9 cellular contexts compared by ENCODE assay signal in the genomic region with DNA sequence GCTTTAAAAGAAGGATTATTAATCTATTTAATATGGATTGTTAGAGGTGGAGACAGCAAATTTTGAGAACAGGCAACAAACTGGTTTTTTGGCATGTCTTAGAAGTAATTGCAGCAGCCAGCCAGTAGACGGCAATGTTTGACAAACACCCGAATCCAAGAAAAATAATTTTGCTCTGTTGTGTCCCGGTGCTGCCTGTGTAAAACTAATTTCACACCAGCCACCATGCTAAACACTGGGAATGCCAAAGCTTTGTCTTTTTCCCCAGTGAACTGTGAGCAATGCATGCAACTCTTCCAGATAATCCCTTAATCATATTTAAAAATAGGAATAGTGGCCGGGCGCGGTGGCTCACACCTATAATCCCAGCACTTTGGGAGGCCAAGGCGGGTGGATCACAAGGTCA. TPM values are rescaled to one million over a fixed set of nuclear protein-coding genes. Genes with fewer than 3 reads are reported as not detected.
DNase-seq lines count a peak whose midpoint lies in the region; ATAC-seq, FAIRE-seq and TF ChIP-seq lines count a peak whose summit lies in the region.
"Had no signal": no experiment of that assay in that cellular context is flagged by ENCODE, and none has a peak within 500 bp of the region (broad histone marks: within the 10 kb centered on the region; RNA-seq: fewer than 3 reads in every experiment).

No MANE protein-coding gene starts in this region.

- H3K4me2 ChIP-seq in DND-41 (ENCODE audit: insufficient read depth, low read length) (no peak overlapping the region), GM23338 (no peak overlapping the region)

- H3K79me2 ChIP-seq in DND-41 (ENCODE audit: insufficient read depth, low read length), result no peaks in the 10 kb centered on the region
- no peaks in the 10 kb centered on the region for H3K79me2 ChIP-seq in GM23338 (replicated peaks; ENCODE audit: insufficient read depth)

- no peaks in the 10 kb centered on the region for H3K9me2 ChIP-seq in GM23338 (ENCODE audit: insufficient read depth)

- TF ChIP-seq POLR2A in tibial nerve (IDR thresholded peaks at IDR 0.05), result no peak

- WGBS in tibial nerve, 2 donors, result 53 to 56% methylated on average over 7 of the region's 7 CpGs

- no peaks in the 10 kb centered on the region for H3K27me3 Mint-ChIP-seq in GM23338 (ENCODE audit: insufficient read depth, low read depth, poor library complexity)
- H3K27me3 Mint-ChIP-seq: naive thymus-derived CD8-positive, alpha-beta T cell had no signal

- H3K36me3 Mint-ChIP-seq in GM23338 (ENCODE audit: low read depth), result no peaks in the 10 kb centered on the region
- H3K36me3 Mint-ChIP-seq: naive thymus-derived CD8-positive, alpha-beta T cell had no signal

- no peaks in the 10 kb centered on the region for H3K9me3 Mint-ChIP-seq in GM23338
- H3K9me3 Mint-ChIP-seq: naive thymus-derived CD8-positive, alpha-beta T cell had no signal

- H3K27me3 ChIP-seq in A673 (replicated peaks; ENCODE audit: insufficient read depth, low read depth, low read length, poor library complexity), result no peaks in the 10 kb centered on the region
- H3K27me3 ChIP-seq in DND-41 (ENCODE audit: insufficient read depth, low read length, poor library complexity), result no peaks in the 10 kb centered on the region
- H3K27me3 ChIP-seq in GM23338 (ENCODE audit: insufficient read depth), result no peaks in the 10 kb centered on the region
- H3K27me3 ChIP-seq in tibial nerve, result no peaks in the 10 kb centered on the region

- no TSS peak for BruUV-seq in A673 (replicated peaks; lab: Mats Ljungman, UMichigan)

- TF ChIP-seq EP300 in tibial nerve (IDR thresholded peaks at IDR 0.05), result no peak

- peaks cover 11% of the 10 kb centered on the region for H3K4me1 Mint-ChIP-seq in GM23338
- H3K4me1 Mint-ChIP-seq: naive thymus-derived CD8-positive, alpha-beta T cell had no signal

- H3F3A ChIP-seq in GM23338 (replicated peaks; ENCODE audit: low read depth), result no peaks in the 10 kb centered on the region

- DNase-seq in A673 (ENCODE audit: low spot score) (peak; percentile 79), DND-41 (peak; percentile 22), GM23338 (ENCODE audit: low spot score) (peak; percentile 78), MV-4-11 (lab: John Stamatoyannopoulos, UW) (peak; percentile 11), amniotic epithelial cell (ENCODE audit: low read depth) (peak; percentile 50), tibial nerve (ENCODE audit: low spot score in 2 of 2) (no peak), omental fat pad (ENCODE audit: low spot score) (no peak)

- H2AFZ ChIP-seq in DND-41 (ENCODE audit: low read depth, low read length) (no peak overlapping the region), GM23338 (peak overlapping the region; percentile 7; the same call in 1 of the 2 replicates)

- H4K20me1 ChIP-seq in DND-41 (ENCODE audit: insufficient read depth, low read length) (no peaks in the 10 kb centered on the region), GM23338 (replicated peaks; ENCODE audit: insufficient read depth) (no peaks in the 10 kb centered on the region)

- H3K27ac ChIP-seq in A673 (ENCODE audit: low read depth, low read length, poor library complexity, severe bottlenecking), result no peak overlapping the region
- no peak overlapping the region for H3K27ac ChIP-seq in DND-41 (ENCODE audit: low read length)
- H3K27ac ChIP-seq in GM23338 (ENCODE audit: low read depth), result no peak overlapping the region
- H3K27ac ChIP-seq in tibial nerve, result no peak overlapping the region

- peak overlapping the region; percentile 56; the same call in 1 of the 2 replicates for H3K27ac Mint-ChIP-seq in GM23338
- H3K27ac Mint-ChIP-seq: naive thymus-derived CD8-positive, alpha-beta T cell had no signal

- intact Hi-C loops in A673 (cut with micrococcal nuclease; ENCODE audit: unreplicated experiment), result loop anchor here (1.0 to 5.0 kb wide), 3 partner anchors 97 to 217 kb away; partner anchors contain the start of gene APELA

- peaks cover 15% of the 10 kb centered on the region for H3K4me1 ChIP-seq in A673 (ENCODE audit: insufficient read depth, low read length, poor library complexity, severe bottlenecking)
- no peaks in the 10 kb centered on the region for H3K4me1 ChIP-seq in DND-41 (ENCODE audit: insufficient read depth, low read length)
- H3K4me1 ChIP-seq in GM23338 (ENCODE audit: insufficient read depth), result peaks cover 15% of the 10 kb centered on the region
- peaks cover 0 to 4% (median 0%) of the 10 kb centered on the region in 4 donors for H3K4me1 ChIP-seq in tibial nerve

- peak; percentile 27 for FAIRE-seq in islet of Langerhans (lab: Jason Lieb, UNC)

- no peak overlapping the region for H3K4me3 ChIP-seq in A673 (ENCODE audit: low read depth, low read length, poor library complexity, severe bottlenecking)
- H3K4me3 ChIP-seq in DND-41 (ENCODE audit: low read depth in 1 of 2, low read length in 2 of 2), result no peak overlapping the region
- H3K4me3 ChIP-seq in GM23338, result no peak overlapping the region
- H3K4me3 ChIP-seq in tibial nerve, result no peak overlapping the region

- CTCF ChIA-PET in A673 (lab: Charles Lee), result interaction anchor here (0.8 to 1.8 kb wide), 3 partner anchors 156 to 317 kb away, joined by 5 to 6 read pairs (median 5); no protein-coding TSS in a partner anchor

- H3K4me3 Mint-ChIP-seq in GM23338, result no peak overlapping the region
- H3K4me3 Mint-ChIP-seq: naive thymus-derived CD8-positive, alpha-beta T cell had no signal

- H3K36me3 ChIP-seq in A673 (ENCODE audit: insufficient read depth, low read length, poor library complexity, severe bottlenecking) (no peaks in the 10 kb centered on the region), DND-41 (ENCODE audit: insufficient read depth, low read length) (no peaks in the 10 kb centered on the region), GM23338 (ENCODE audit: insufficient read depth) (no peaks in the 10 kb centered on the region), tibial nerve (no peaks in the 10 kb centered on the region)

- H3K9ac ChIP-seq in DND-41 (ENCODE audit: low read depth, low read length), result no peak overlapping the region

- TF ChIP-seq CTCF in A673 (conservative IDR thresholded peaks at IDR 0.05; ENCODE audit: low read depth, low read length) (peak; percentile 83), DND-41 (IDR thresholded peaks at IDR 0.05; ENCODE audit: borderline replicate concordance, extremely low read depth, low read length, poor library complexity, severe bottlenecking) (peak; percentile 77), GM23338 (conservative IDR thresholded peaks at IDR 0.05; ENCODE audit: low read depth in 2 of 2) (peak; percentile 90 to 96), tibial nerve (IDR thresholded peaks at IDR 0.05) (peak; percentile 48 to 67 (median 63)), omental fat pad (IDR thresholded peaks at IDR 0.05) (no peak)

- H3K9me3 ChIP-seq in A673 (ENCODE audit: low read depth, low read length, poor library complexity, severe bottlenecking) (no peaks in the 10 kb centered on the region), DND-41 (ENCODE audit: insufficient read depth, low read length, severe bottlenecking) (no peaks in the 10 kb centered on the region), tibial nerve (no peaks in the 10 kb centered on the region)

- ATAC-seq in DND-41 (ENCODE audit: insufficient read depth, low read depth) (peak; percentile 35; the same call in 1 of the 3 replicates), GM23338 (peak; percentile 84), omental fat pad (ENCODE audit: low FRiP score) (no peak)
- ATAC-seq: naive thymus-derived CD8-positive, alpha-beta T cell had no signal

- POLR2A ChIA-PET in A673 (lab: Charles Lee; ENCODE audit: low non-redundant PET), result no interaction called here

TF ChIP-seq in GM23338, 12 proteins besides CTCF, POLR2A, EP300 and RAD21:
- TF ChIP-seq STAT1 (IDR thresholded peaks at IDR 0.05; ENCODE audit: unreplicated experiment) (no peak), EZH2 (IDR thresholded peaks at IDR 0.05; ENCODE audit: low read depth, unreplicated experiment) (no peak), REST (IDR thresholded peaks at IDR 0.05; ENCODE audit: unreplicated experiment) (no peak), CREB1 (CRISPR knock-in tag; IDR thresholded peaks at IDR 0.05; ENCODE audit: low read depth) (no peak), JUNB (IDR thresholded peaks at IDR 0.05; ENCODE audit: unreplicated experiment) (no peak), ETS1 (IDR thresholded peaks at IDR 0.05) (no peak), ZNF331 (CRISPR knock-in tag; IDR thresholded peaks at IDR 0.05; ENCODE audit: low read depth) (no peak)

RNA-seq across cellular contexts. Expression of gene SMIM31, which starts 25.9 kb away (rescaled TPM):
- total RNA-seq in A673 (2021) (not detected in 2 replicates), tibial nerve (not detected), omental fat pad (not detected)
- not detected in 2 replicates for total RNA-seq in GM23338 (2014; rRNA removed; shearing (Covaris generic))
- polyA plus RNA-seq in GM23338 (2016; fragmentation: Nextera tagmentation; extraction: Ambion mirVana), result not detected in 2 replicates
- total RNA-seq: naive thymus-derived CD8-positive, alpha-beta T cell had no signal
- polyA plus RNA-seq: naive thymus-derived CD8-positive, alpha-beta T cell had no signal

Comparison
In these comparisons a context has a peak if more than half of its experiments do, and no peak if none do; other contexts are left out.
1. DNase-seq: peak in A673 (single experiment), DND-41 (single experiment), GM23338 (single experiment), MV-4-11 (single experiment) and amniotic epithelial cell (single experiment); none in tibial nerve (0 of 2) and omental fat pad (single experiment).
2. CTCF ChIP-seq: peak in A673 (single experiment), DND-41 (single experiment), GM23338 (2 of 2) and tibial nerve (5 of 5); none in omental fat pad (0 of 3).